Comparison of ENCODE assay signal across 10 cellular contexts in genomic region chr11:2740275-2740940, GRCh38.
"Had no signal": no experiment of that assay in that cellular context is flagged by ENCODE, and none has a peak within 500 bp of the region (broad histone marks: within the 10 kb centered on the region; RNA-seq: fewer than 3 reads in every experiment).

No MANE protein-coding gene starts in this region.

- H3K36me3 ChIP-seq: cardiac muscle cell, thyroid gland had no signal

- H3K27me3 ChIP-seq: cardiac muscle cell, thyroid gland had no signal

- H3K4me3 ChIP-seq: cardiac muscle cell, thyroid gland had no signal

- DNase-seq: activated CD4-positive, alpha-beta memory T cell treated with anti-CD3 and anti-CD28 coated beads for 36 hours; activated gamma-delta T cell treated with Interleukin-2 at 50 U/mL for 16 hours; activated naive CD8-positive, alpha-beta T cell treated with anti-CD3 and anti-CD28 coated beads, Interleukin-2, amount 10 ng/mL, durations not matched to agents 7 days and 5 days; activated T-cell treated with anti-CD3 and anti-CD28 coated beads, Interleukin-2, amount 50 U/mL, for 72 hours; cortex of kidney; effector CD8-positive, alpha-beta T cell; mammary epithelial cell; SW 1271; thyroid gland had no signal

- H3K4me1 ChIP-seq: thyroid gland had no signal

- H3K27ac ChIP-seq: cardiac muscle cell, thyroid gland had no signal

- H3K9me3 ChIP-seq: thyroid gland had no signal
